In the genomic region with DNA sequence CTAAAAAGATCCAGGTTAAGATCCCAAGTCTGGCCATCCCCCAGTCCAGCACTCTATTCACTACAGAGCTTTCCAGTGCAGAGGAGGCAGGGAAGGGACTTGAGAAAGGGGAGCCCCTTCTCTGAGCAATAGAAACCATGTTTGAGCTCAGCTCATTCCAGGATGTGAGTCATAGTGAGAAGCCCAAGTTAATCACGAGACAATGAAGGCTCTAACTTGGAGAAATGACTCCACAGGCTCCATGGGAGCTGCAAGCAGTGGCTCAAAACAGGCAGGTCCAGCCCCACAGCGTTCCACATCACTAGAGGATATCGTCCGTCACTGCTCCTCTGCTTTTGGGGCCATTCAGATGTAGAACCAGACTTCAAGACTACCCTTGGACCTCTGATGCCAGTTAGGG, we compare ENCODE assay signal across 11 cellular contexts. TPM values are rescaled to one million over a fixed set of nuclear protein-coding genes. Genes with fewer than 3 reads are reported as not detected.
DNase-seq lines count a peak whose midpoint lies in the region; ATAC-seq lines count a peak whose summit lies in the region.
"Had no signal": no experiment of that assay in that cellular context is flagged by ENCODE, and none has a peak within 500 bp of the region (broad histone marks: within the 10 kb centered on the region; RNA-seq: fewer than 3 reads in every experiment).

No MANE protein-coding gene starts in this region.

- peaks cover 4 to 18% (median 14%) of the 10 kb centered on the region in 3 donors for H3K9me3 Mint-ChIP-seq in IgD-negative memory B cell

- H3K27ac Mint-ChIP-seq in IgD-negative memory B cell, result peak overlapping the region in 2 of 3 donors; percentile 32 to 41

- peaks cover 5 to 12% (median 8%) of the 10 kb centered on the region in 3 donors for H3K4me1 Mint-ChIP-seq in IgD-negative memory B cell
- H3K4me1 Mint-ChIP-seq: naive B cell had no signal

- DNase-seq in Caki2 (ENCODE audit: low read depth) (peak; percentile 48), astrocyte of the hippocampus (ENCODE audit: low read depth, low spot score) (peak; percentile 85), kidney tubule cell (ENCODE audit: low spot score) (peak; percentile 92), NCI-H1694 (lab: John Stamatoyannopoulos, UW) (no peak), pons (ENCODE audit: low spot score) (no peak)
- DNase-seq: esophagus squamous epithelium, KBM-7, naive B cell had no signal

- in situ Hi-C loops in Caki2 (cut with HindIII; ENCODE audit: low pct_unique_long_range_greater_than_20kb, low sequenced_read_pairs), result no loop called here

- ATAC-seq in HG03095 (IDR thresholded peaks at IDR 0.05; ENCODE audit: unreplicated experiment) (no peak), GM19324 (IDR thresholded peaks at IDR 0.05; ENCODE audit: low FRiP score, unreplicated experiment) (no peak)

- no peak overlapping the region for H3K4me3 Mint-ChIP-seq in IgD-negative memory B cell

- H3K36me3 Mint-ChIP-seq in IgD-negative memory B cell, result no peaks in the 10 kb centered on the region

- H3K27me3 Mint-ChIP-seq in IgD-negative memory B cell, result peaks cover 12% of the 10 kb centered on the region

RNA-seq across cellular contexts. Expression of a gene that starts 59.1 kb away (rescaled TPM):
- total RNA-seq in Caki2 (2014; rRNA removed; shearing (Covaris generic); ENCODE audit: low replicate concordance), result 13.5 and 20.1 TPM in 2 replicates
- 1.6 TPM for polyA plus RNA-seq in IgD-negative memory B cell

Comparison
In these comparisons a context has a peak if more than half of its experiments do, and no peak if none do; other contexts are left out.
1. DNase-seq: peak in Caki2 (single experiment), astrocyte of the hippocampus (single experiment) and kidney tubule cell (single experiment); none in NCI-H1694 (single experiment) and pons (single experiment).